Comparison of ENCODE assay signal across 1 cellular context in genomic region chr2:237157551-237158102, GRCh38.
TF ChIP-seq lines count a peak whose summit lies in the region.

No MANE protein-coding gene starts in this region.

TF ChIP-seq in GM23338, 12 proteins besides CTCF, POLR2A, EP300 and RAD21 (continued from another document):
- TF ChIP-seq ZNF462 (CRISPR knock-in tag; IDR thresholded peaks at IDR 0.05) (no peak), JUNB (IDR thresholded peaks at IDR 0.05; ENCODE audit: unreplicated experiment) (no peak), NANOG (IDR thresholded peaks at IDR 0.05; ENCODE audit: borderline replicate concordance) (no peak), STAT1 (IDR thresholded peaks at IDR 0.05; ENCODE audit: unreplicated experiment) (no peak), POLR2AphosphoS5 (IDR thresholded peaks at IDR 0.05; ENCODE audit: low read depth) (no peak), EZH2phosphoT487 (IDR thresholded peaks at IDR 0.05; ENCODE audit: unreplicated experiment) (no peak), CREB1 (CRISPR knock-in tag; IDR thresholded peaks at IDR 0.05; ENCODE audit: low read depth) (no peak), ZNF331 (CRISPR knock-in tag; IDR thresholded peaks at IDR 0.05; ENCODE audit: low read depth) (no peak)
